1 cellular context compared by ENCODE assay signal in genomic region chr11:86116386-86116726, GRCh38.
TF ChIP-seq lines count a peak whose summit lies in the region.

No MANE protein-coding gene starts in this region.

TF ChIP-seq in GM12878, 131 proteins besides CTCF, POLR2A, EP300 and RAD21 (continued from another document and continues in another):
- TF ChIP-seq ZBTB4 (CRISPR knock-in tag; IDR thresholded peaks at IDR 0.05) (no peak), SUZ12 (IDR thresholded peaks at IDR 0.05; ENCODE audit: unreplicated experiment) (no peak), ZNF24 (IDR thresholded peaks at IDR 0.05) (no peak; the same call in 1 of the 2 replicates), EZH2 (IDR thresholded peaks at IDR 0.05; ENCODE audit: borderline replicate concordance, control insufficient read depth, low read depth, low read length) (no peak), SUPT20H (IDR thresholded peaks at IDR 0.05; ENCODE audit: borderline replicate concordance, control insufficient read depth, low read depth, low read length) (no peak), BACH1 (IDR thresholded peaks at IDR 0.05; ENCODE audit: borderline replicate concordance) (no peak), MYC (IDR thresholded peaks at IDR 0.05; ENCODE audit: insufficient read depth, insufficient read length, insufficient replicate concordance, low read length, severe bottlenecking) (no peak), USF1 (IDR thresholded peaks at IDR 0.05; ENCODE audit: borderline replicate concordance, extremely low read length, insufficient read depth, low read depth, low read length) (no peak), BCLAF1 (IDR thresholded peaks at IDR 0.05) (no peak), SREBF1 (IDR thresholded peaks at IDR 0.05; ENCODE audit: low read length) (no peak), IRF5 (IDR thresholded peaks at IDR 0.05; ENCODE audit: borderline replicate concordance) (no peak), NBN (IDR thresholded peaks at IDR 0.05) (0 out of 2 replicates have a peak, but pooled peaks have one; percentile 37), PKNOX1 (IDR thresholded peaks at IDR 0.05) (peak; percentile 54; the same call in 1 of the 2 replicates), ZNF217 (IDR thresholded peaks at IDR 0.05) (no peak), CREM (IDR thresholded peaks at IDR 0.05; ENCODE audit: low read depth) (peak; percentile 57; the same call in 1 of the 2 replicates), BCL11A (IDR thresholded peaks at IDR 0.05; ENCODE audit: low read depth, low read length) (peak; percentile 82; the same call in 1 of the 2 replicates), CHD1 (IDR thresholded peaks at IDR 0.05; ENCODE audit: low read depth, low read length) (no peak), ZNF622 (IDR thresholded peaks at IDR 0.05) (no peak), RELB (IDR thresholded peaks at IDR 0.05; ENCODE audit: low read depth) (peak; percentile 98), ZSCAN29 (IDR thresholded peaks at IDR 0.05) (no peak), KLF5 (IDR thresholded peaks at IDR 0.05; ENCODE audit: partially characterized antibody) (no peak), RFX5 (IDR thresholded peaks at IDR 0.05; ENCODE audit: low read depth, low read length) (no peak), ETV6 (conservative IDR thresholded peaks at IDR 0.05 in 1 of 2, IDR thresholded peaks at IDR 0.05 in 1 of 2; ENCODE audit: borderline replicate concordance in 1 of 2, low read depth in 1 of 2) (peak in 1 of 2 experiments; percentile 48; a peak in 1 of 4 replicates), CHD2 (IDR thresholded peaks at IDR 0.05; ENCODE audit: borderline replicate concordance, low read depth, low read length) (peak; percentile 65; the same call in 1 of the 2 replicates), IKZF2 (IDR thresholded peaks at IDR 0.05) (peak; percentile 94), GATAD2B (conservative IDR thresholded peaks at IDR 0.05; ENCODE audit: low read depth) (0 out of 2 replicates have a peak, but pooled peaks have one; percentile 6), JUND (IDR thresholded peaks at IDR 0.05; ENCODE audit: low read depth, low read length) (peak; percentile 68; the same call in 1 of the 2 replicates), SKIL (IDR thresholded peaks at IDR 0.05; ENCODE audit: low read depth, poor library complexity, severe bottlenecking) (peak; percentile 67), HCFC1 (IDR thresholded peaks at IDR 0.05; ENCODE audit: low read length) (no peak), MEF2B (IDR thresholded peaks at IDR 0.05; ENCODE audit: partially characterized antibody, poor library complexity, severe bottlenecking) (peak; percentile 14), MAX (IDR thresholded peaks at IDR 0.05; ENCODE audit: low read depth, low read length) (no peak), RAD51 (IDR thresholded peaks at IDR 0.05) (no peak), ZBTB11 (CRISPR knock-in tag; IDR thresholded peaks at IDR 0.05) (no peak), POU2F2 (IDR thresholded peaks at IDR 0.05; ENCODE audit: borderline replicate concordance, low read depth, low read length) (no peak), STAT1 (conservative IDR thresholded peaks at IDR 0.05) (no peak), MLLT1 (IDR thresholded peaks at IDR 0.05) (no peak), ESRRA (IDR thresholded peaks at IDR 0.05; ENCODE audit: low read length) (no peak), ZBED1 (IDR thresholded peaks at IDR 0.05; ENCODE audit: borderline replicate concordance) (no peak; the same call in 1 of the 2 replicates)
